ENCODE assay signal across 8 cellular contexts in genomic region chr10:23438547-23439451, GRCh38.
DNase-seq lines count a peak whose midpoint lies in the region; ATAC-seq and TF ChIP-seq lines count a peak whose summit lies in the region.

A gene with protein sequence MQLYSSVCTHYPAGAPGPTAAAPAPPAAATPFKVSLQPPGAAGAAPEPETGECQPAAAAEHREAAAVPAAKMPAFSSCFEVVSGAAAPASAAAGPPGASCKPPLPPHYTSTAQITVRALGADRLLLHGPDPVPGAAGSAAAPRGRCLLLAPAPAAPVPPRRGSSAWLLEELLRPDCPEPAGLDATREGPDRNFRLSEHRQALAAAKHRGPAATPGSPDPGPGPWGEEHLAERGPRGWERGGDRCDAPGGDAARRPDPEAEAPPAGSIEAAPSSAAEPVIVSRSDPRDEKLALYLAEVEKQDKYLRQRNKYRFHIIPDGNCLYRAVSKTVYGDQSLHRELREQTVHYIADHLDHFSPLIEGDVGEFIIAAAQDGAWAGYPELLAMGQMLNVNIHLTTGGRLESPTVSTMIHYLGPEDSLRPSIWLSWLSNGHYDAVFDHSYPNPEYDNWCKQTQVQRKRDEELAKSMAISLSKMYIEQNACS (plus strand): TSS chr10:23439075. CDS start chr10:23439458, 383 bp downstream.

- DNase-seq in AG04449 (ENCODE audit: low read depth, low spot score), result peak; percentile 40
- peak; percentile 82 for DNase-seq in NCI-H2171 (lab: John Stamatoyannopoulos, UW)
- DNase-seq in activated CD4-positive, CD25-positive, alpha-beta regulatory T cell (lab: John Stamatoyannopoulos, UW), result peak; percentile 86 to 94 (median 92)
- DNase-seq in central memory CD4-positive, alpha-beta T cell, result peak; percentile 94
- peak; percentile 94 for DNase-seq in islet precursor cell
- peak; percentile 96 for DNase-seq in stimulated activated CD4-positive, alpha-beta T cell treated with anti-CD3 and anti-CD28 coated beads, Interleukin-12 subunit alpha, Interleukin-12 subunit beta, amount 100 ng/mL, for 4 hours

- TF ChIP-seq CTCF in AG04449 (IDR thresholded peaks at IDR 0.05; ENCODE audit: insufficient read depth, low read length, missing control alignments), result peak; percentile 31

- H3K4me3 ChIP-seq in AG04449 (ENCODE audit: low read depth, low read length), result peak within 1 kb of the TSS; percentile 68

- CTCF ChIA-PET in AG04449 (lab: Yijun Ruan, JAX), result interaction anchor here (1.0 to 2.1 kb wide), 3 partner anchors 10 to 124 kb away, joined by 3 to 7 read pairs (median 3); no protein-coding TSS in a partner anchor

- ATAC-seq in GM18868 (IDR thresholded peaks at IDR 0.05; ENCODE audit: unreplicated experiment) (peak; percentile 83), HG03103 (IDR thresholded peaks at IDR 0.05; ENCODE audit: low read depth, unreplicated experiment) (peak; percentile 82)

- POLR2A ChIA-PET in AG04449 (lab: Yijun Ruan, JAX), result interaction anchor here (0.7 to 1.7 kb wide), 3 partner anchors 18 to 106 kb away, joined by 3 to 5 read pairs (median 3); no protein-coding TSS in a partner anchor

Comparison
In these comparisons a context has a peak if more than half of its experiments do, and no peak if none do; other contexts are left out.
1. Peak in every context shown above with its lines: DNase-seq, ATAC-seq and H3K4me3 ChIP-seq.
2. DNase-seq: peak in every context shown above with its lines; median percentile 96 in stimulated activated CD4-positive, alpha-beta T cell treated with anti-CD3 and anti-CD28 coated beads, Interleukin-12 subunit alpha, Interleukin-12 subunit beta, amount 100 ng/mL, for 4 hours; 94 in central memory CD4-positive, alpha-beta T cell; 94 in islet precursor cell; 92 in activated CD4-positive, CD25-positive, alpha-beta regulatory T cell; 82 in NCI-H2171; 40 in AG04449.